ENCODE assay signal across 7 cellular contexts in genomic region chr17:75864448-75864871, GRCh38. TPM values are rescaled to one million over a fixed set of nuclear protein-coding genes. Genes with fewer than 3 reads are reported as not detected.
A peak's percentile ranks its signal among the peaks of the same experiment; 100 is the strongest.
DNase-seq lines count a peak whose midpoint lies in the region; ATAC-seq and TF ChIP-seq lines count a peak whose summit lies in the region.

No MANE protein-coding gene starts in this region.

- peaks cover 12% of the 10 kb centered on the region for H3K4me1 ChIP-seq in IMR-90 (ENCODE audit: control insufficient read depth, insufficient read depth, low read length)
- H3K4me1 ChIP-seq in transverse colon, result peaks cover 4 to 23% (median 19%) of the 10 kb centered on the region in 4 donors

- peak overlapping the region; percentile 17 to 23; a peak in 3 of 4 replicates for H4K8ac ChIP-seq in IMR-90 (ENCODE audit: low read depth in 2 of 2, low read length in 2 of 2)

- H3K27me3 ChIP-seq in IMR-90 (ENCODE audit: control insufficient read depth, insufficient read depth, low read length) (no peaks in the 10 kb centered on the region), transverse colon (no peaks in the 10 kb centered on the region)

- H3K9ac ChIP-seq in IMR-90 (ENCODE audit: low read depth, low read length), result no peak overlapping the region

- H3K79me1 ChIP-seq in IMR-90 (ENCODE audit: low read depth in 1 of 2, low read length in 2 of 2), result peaks cover 0 to under 1% of the 10 kb centered on the region in 2 experiments; a peak in 1 of 4 replicates

- TF ChIP-seq POLR2A in IMR-90 (IDR thresholded peaks at IDR 0.05; ENCODE audit: low read depth, low read length) (no peak), transverse colon (IDR thresholded peaks at IDR 0.05) (no peak)

- H2AK9ac ChIP-seq in IMR-90 (replicated peaks; ENCODE audit: low read depth, low read length, poor library complexity), result peak overlapping the region; percentile 2

- H4K91ac ChIP-seq in IMR-90 (ENCODE audit: insufficient read depth, low read depth, low read length), result no peak overlapping the region

- no peak overlapping the region; the same call in 1 of the 2 replicates for H3K23ac ChIP-seq in IMR-90 (ENCODE audit: low read depth, low read length)

- TF ChIP-seq CTCF in GM13977 (IDR thresholded peaks at IDR 0.05; ENCODE audit: extremely low read depth, insufficient read depth, missing control alignments) (no peak), IMR-90 (conservative IDR thresholded peaks at IDR 0.05; ENCODE audit: low read depth, low read length) (no peak), transverse colon (IDR thresholded peaks at IDR 0.05) (no peak)

- intact Hi-C loops in IMR-90 (cut with micrococcal nuclease) (no loop called here), left colon (cut with DNase I, micrococcal nuclease) (no loop called here), transverse colon (cut with DNase I; ENCODE audit: low total_unique reads) (no loop called here)

- no peak overlapping the region for H3K18ac ChIP-seq in IMR-90 (ENCODE audit: low read depth, low read length)

- peak overlapping the region; percentile 47 for H3K4me2 ChIP-seq in IMR-90 (ENCODE audit: low read depth, low read length)

- no peak overlapping the region for H3K4me3 ChIP-seq in IMR-90 (ENCODE audit: insufficient read depth, low read depth, low read length)
- H3K4me3 ChIP-seq in transverse colon, result no peak overlapping the region

- dilution Hi-C loops in IMR-90 (cut with HindIII; ENCODE audit: low sequenced_read_pairs, unreplicated experiment), result no loop called here

- peak overlapping the region; percentile 29; the same call in 1 of the 3 replicates for H2BK15ac ChIP-seq in IMR-90 (ENCODE audit: low read depth, low read length)

- TF ChIP-seq RAD21 in IMR-90 (IDR thresholded peaks at IDR 0.05; ENCODE audit: low read length), result peak; percentile 2; the same call in 1 of the 2 replicates

- no peaks in the 10 kb centered on the region for H3K27me3 Mint-ChIP-seq in activated naive CD8-positive, alpha-beta T cell treated with anti-CD3 and anti-CD28 coated beads for 36 hours

- CTCF ChIA-PET in IMR-90 (lab: Yijun Ruan, JAX), result interaction anchor here (0.6 kb wide), 1 partner anchor 61 kb away, joined by 5 read pairs; no protein-coding TSS in a partner anchor

- H3K36me3 ChIP-seq in IMR-90 (ENCODE audit: control insufficient read depth, insufficient read depth, low read length) (no peaks in the 10 kb centered on the region), transverse colon (no peaks in the 10 kb centered on the region)

- ATAC-seq in GM21526 (IDR thresholded peaks at IDR 0.05; ENCODE audit: low FRiP score, unreplicated experiment) (peak; percentile 68), IMR-90 (ENCODE audit: low read depth) (peak; percentile 83), left colon (peak; percentile 12)

- H2BK120ac ChIP-seq in IMR-90 (ENCODE audit: low read depth, low read length), result peak overlapping the region; percentile 23; the same call in 1 of the 2 replicates

- peak overlapping the region; percentile 20 for H2AK5ac ChIP-seq in IMR-90 (ENCODE audit: low read depth, low read length)

- peak overlapping the region; percentile 78 for H3K4ac ChIP-seq in IMR-90 (ENCODE audit: low read depth, low read length)

- TF ChIP-seq EP300 in transverse colon (IDR thresholded peaks at IDR 0.05; ENCODE audit: low read depth), result no peak

- H3K4me1 Mint-ChIP-seq in activated naive CD8-positive, alpha-beta T cell treated with anti-CD3 and anti-CD28 coated beads for 36 hours, result peaks cover 15% of the 10 kb centered on the region

- H3K9me3 Mint-ChIP-seq in activated naive CD8-positive, alpha-beta T cell treated with anti-CD3 and anti-CD28 coated beads for 36 hours, result no peaks in the 10 kb centered on the region

- peak overlapping the region; percentile 71; the same call in 1 of the 2 replicates for H3K14ac ChIP-seq in IMR-90 (replicated peaks; ENCODE audit: low read depth, low read length)

- H3K9me3 ChIP-seq in IMR-90 (ENCODE audit: control insufficient read depth, insufficient read depth, low read length) (no peaks in the 10 kb centered on the region), transverse colon (no peaks in the 10 kb centered on the region)

- H2AFZ ChIP-seq in IMR-90 (replicated peaks; ENCODE audit: low read length, poor library complexity), result peak overlapping the region; percentile 14

- in situ Hi-C loops in GM13977 (cut with MboI; ENCODE audit: low pct_unique_long_range_greater_than_20kb, low sequenced_read_pairs, unreplicated experiment), result no loop called here
- in situ Hi-C loops in IMR-90 (cut with MboI; ENCODE audit: low sequenced_read_pairs), result no loop called here
- in situ Hi-C loops in transverse colon (cut with MboI; ENCODE audit: low pct_ligation_motif_present in 1 of 4, low pct_unique_long_range_greater_than_20kb in 1 of 4, low sequenced_read_pairs in 3 of 4), result no loop called here

- no peak overlapping the region for H3K56ac ChIP-seq in IMR-90 (ENCODE audit: extremely low read depth, insufficient read depth, low read length)

- 11% methylated on average over 3 of the region's 8 CpGs; no CpG with 5 or more reads in 1 of the 2 experiments for WGBS in IMR-90 (ENCODE audit: extremely low coverage in 2 of 2, insufficient read length in 1 of 2), 2 experiments
- WGBS in transverse colon (ENCODE audit: low coverage in 1 of 2), 2 donors, result 50 to 80% methylated on average over 1 to 8 of the region's 8 CpGs

- POLR2A ChIA-PET in IMR-90 (lab: Charles Lee; ENCODE audit: unreplicated experiment), result interaction anchor here (0.6 to 1.0 kb wide), 3 partner anchors 9 to 88 kb away, joined by 3 to 13 read pairs (median 3); partner anchors contain the start of gene WBP2

- H3K9me1 ChIP-seq in IMR-90 (ENCODE audit: insufficient read depth, low read length), result 0 out of 2 replicates have a peak, but pooled peaks cover 7% of the 10 kb centered on the region

- peak overlapping the region; percentile 56 for H3K27ac Mint-ChIP-seq in activated naive CD8-positive, alpha-beta T cell treated with anti-CD3 and anti-CD28 coated beads for 36 hours

- no peaks in the 10 kb centered on the region for H4K20me1 ChIP-seq in IMR-90 (ENCODE audit: insufficient read depth, low read length)

- no peak overlapping the region for H2BK5ac ChIP-seq in IMR-90 (ENCODE audit: low read depth, low read length, poor library complexity, severe bottlenecking)

- no peaks in the 10 kb centered on the region for H3K36me3 Mint-ChIP-seq in activated naive CD8-positive, alpha-beta T cell treated with anti-CD3 and anti-CD28 coated beads for 36 hours

- H3K27ac ChIP-seq in IMR-90 (ENCODE audit: insufficient read depth, low read length), result peak overlapping the region; percentile 39
- H3K27ac ChIP-seq in transverse colon, result peak overlapping the region; percentile 51 to 84 (median 78)

- no peak overlapping the region for H3K4me3 Mint-ChIP-seq in activated naive CD8-positive, alpha-beta T cell treated with anti-CD3 and anti-CD28 coated beads for 36 hours

- peak; percentile 72 for DNase-seq in GM13977 (ENCODE audit: low spot score)
- peak; percentile 92 for DNase-seq in IMR-90
- DNase-seq in activated naive CD8-positive, alpha-beta T cell treated with anti-CD3 and anti-CD28 coated beads for 36 hours, result peak; percentile 55
- peak; percentile 46 to 72 for DNase-seq in left colon
- DNase-seq in transverse colon, result peak; percentile 75
- no peak for DNase-seq in NCI-H774 (lab: John Stamatoyannopoulos, UW)

- no TSS peak for BruUV-seq in IMR-90 (replicated peaks; lab: Mats Ljungman, UMichigan)

- H2BK20ac ChIP-seq in IMR-90 (ENCODE audit: low read depth, low read length), result peak overlapping the region; percentile 47; the same call in 1 of the 2 replicates

- no peak overlapping the region for H4K5ac ChIP-seq in IMR-90 (ENCODE audit: low read depth, low read length)

RNA-seq across cellular contexts. Expression of gene WBP2, which starts 9.3 kb away (rescaled TPM):
- total RNA-seq in IMR-90 (2012; rRNA removed) (7.8 and 9.0 TPM in 2 replicates), left colon (100 to 1,000 TPM in 1 of 2 donors, 10 to 100 TPM in 1; 96.5 to 105 TPM), transverse colon (10 to 100 TPM; 27.7 to 75.1 (median 56.8) TPM)
- polyA plus RNA-seq in IMR-90 (2012; rRNA removed), result 35.5 and 36.7 TPM in 2 replicates
- polyA plus RNA-seq in IMR-90 (2012; cell fraction: cytosol; rRNA removed), result 28.5 and 41.3 TPM in 2 replicates
- 54.3 and 84.4 TPM in 2 replicates for polyA plus RNA-seq in IMR-90 (2012; cell fraction: nucleus; rRNA removed; ENCODE audit: low replicate concordance)
- 10 to 100 TPM; 45.0 to 49.3 TPM for total RNA-seq in activated naive CD8-positive, alpha-beta T cell treated with anti-CD3 and anti-CD28 coated beads for 36 hours

RNA-seq across cellular contexts. Expression of gene TRIM47, which starts 13.9 kb away (rescaled TPM):
- total RNA-seq in IMR-90 (2012; rRNA removed) (1.4 TPM in 2 replicates), left colon (10 to 100 TPM; 44.8 to 61.8 TPM), transverse colon (100 to 1,000 TPM in 1 of 4 donors, 10 to 100 TPM in 3; 38.6 to 118 (median 41.0) TPM)
- polyA plus RNA-seq in IMR-90 (2012; rRNA removed), result 7.2 and 7.5 TPM in 2 replicates
- 5.0 and 7.5 TPM in 2 replicates for polyA plus RNA-seq in IMR-90 (2012; cell fraction: cytosol; rRNA removed)
- 9.3 and 15.7 TPM in 2 replicates for polyA plus RNA-seq in IMR-90 (2012; cell fraction: nucleus; rRNA removed; ENCODE audit: low replicate concordance)
- 10 to 100 TPM; 16.4 to 18.3 TPM for total RNA-seq in activated naive CD8-positive, alpha-beta T cell treated with anti-CD3 and anti-CD28 coated beads for 36 hours

RNA-seq across cellular contexts. Expression of gene UNC13D, which starts 20.3 kb away (rescaled TPM):
- total RNA-seq in IMR-90 (2012; rRNA removed) (under 0.01 TPM in 1 of 2 replicates, not detected in the other), left colon (10 to 100 TPM; 20.5 to 31.0 TPM), transverse colon (10 to 100 TPM in 3 of 4 donors, 1 to 10 TPM in 1; 3.0 to 48.3 (median 16.2) TPM)
- 0.31 and 0.52 TPM in 2 replicates for polyA plus RNA-seq in IMR-90 (2012; rRNA removed)
- polyA plus RNA-seq in IMR-90 (2012; cell fraction: cytosol; rRNA removed), result 0.14 and 1.0 TPM in 2 replicates
- polyA plus RNA-seq in IMR-90 (2012; cell fraction: nucleus; rRNA removed; ENCODE audit: low replicate concordance), result 2.1 and 4.2 TPM in 2 replicates
- total RNA-seq in activated naive CD8-positive, alpha-beta T cell treated with anti-CD3 and anti-CD28 coated beads for 36 hours, result 100 to 1,000 TPM; 145 to 156 TPM

RNA-seq across cellular contexts. Expression of gene TRIM65, which starts 32.3 kb away (rescaled TPM):
- total RNA-seq in IMR-90 (2012; rRNA removed), result 7.9 and 8.1 TPM in 2 replicates
- polyA plus RNA-seq in IMR-90 (2012; rRNA removed), result 10.6 and 10.8 TPM in 2 replicates
- 5.7 and 8.8 TPM in 2 replicates for polyA plus RNA-seq in IMR-90 (2012; cell fraction: cytosol; rRNA removed)
- 17.0 and 21.9 TPM in 2 replicates for polyA plus RNA-seq in IMR-90 (2012; cell fraction: nucleus; rRNA removed; ENCODE audit: low replicate concordance)
- total RNA-seq in activated naive CD8-positive, alpha-beta T cell treated with anti-CD3 and anti-CD28 coated beads for 36 hours, result 10 to 100 TPM; 37.2 to 41.7 TPM
- 10 to 100 TPM; 15.0 to 18.7 TPM for total RNA-seq in left colon
- 10 to 100 TPM; 16.8 to 21.7 (median 20.5) TPM for total RNA-seq in transverse colon

RNA-seq across cellular contexts. Expression of gene MRPL38, which starts 40.2 kb away (rescaled TPM):
- total RNA-seq in IMR-90 (2012; rRNA removed), result 13.3 and 15.3 TPM in 2 replicates
- 42.5 and 55.5 TPM in 2 replicates for polyA plus RNA-seq in IMR-90 (2012; rRNA removed)
- polyA plus RNA-seq in IMR-90 (2012; cell fraction: cytosol; rRNA removed), result 44.8 and 51.3 TPM in 2 replicates
- polyA plus RNA-seq in IMR-90 (2012; cell fraction: nucleus; rRNA removed; ENCODE audit: low replicate concordance), result 108 and 241 TPM in 2 replicates
- 100 to 1,000 TPM; 148 to 161 TPM for total RNA-seq in activated naive CD8-positive, alpha-beta T cell treated with anti-CD3 and anti-CD28 coated beads for 36 hours
- 100 to 1,000 TPM in 1 of 2 donors, 10 to 100 TPM in 1; 84.2 to 111 TPM for total RNA-seq in left colon
- 100 to 1,000 TPM in 1 of 4 donors, 10 to 100 TPM in 3; 40.6 to 117 (median 48.5) TPM for total RNA-seq in transverse colon

Comparison
In these comparisons a context has a peak if more than half of its experiments do, and no peak if none do; other contexts are left out.
1. ATAC-seq: peak in every context shown above with its lines; median percentile 83 in IMR-90; 68 in GM21526; 12 in left colon.